23 cellular contexts compared by ENCODE assay signal in the genomic region with DNA sequence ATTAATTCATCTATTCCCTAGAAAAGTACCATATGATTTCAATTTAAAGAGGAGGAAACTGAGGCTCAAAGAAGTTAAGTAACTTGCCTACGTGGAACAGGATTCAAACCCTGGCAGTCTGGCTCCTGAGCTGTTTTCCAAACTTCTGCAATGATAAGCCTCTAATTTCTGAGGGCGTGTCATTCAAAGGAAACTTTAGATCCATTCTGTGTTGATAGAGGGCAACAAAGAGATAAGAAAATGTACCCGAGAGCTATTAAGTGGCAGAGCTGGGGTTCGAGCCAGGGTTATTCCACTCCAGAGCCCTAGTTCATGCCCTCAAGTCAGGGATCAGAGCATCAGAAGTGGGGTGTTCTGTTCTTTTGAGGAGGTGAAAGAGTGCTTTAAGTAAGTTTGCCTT.
"Had no signal": no experiment of that assay in that cellular context is flagged by ENCODE, and none has a peak within 500 bp of the region (broad histone marks: within the 10 kb centered on the region; RNA-seq: fewer than 3 reads in every experiment).

No MANE protein-coding gene starts in this region.

- ATAC-seq: effector memory CD8-positive, alpha-beta T cell; foreskin keratinocyte; right lobe of liver had no signal

- H3K27me3 ChIP-seq: foreskin keratinocyte, ovary, right lobe of liver, spleen, testis, transverse colon had no signal

- H3K9me3 ChIP-seq: ovary, right lobe of liver, spleen, testis, transverse colon had no signal

- FAIRE-seq: endothelial cell of umbilical vein, keratinocyte had no signal

- H3K36me3 ChIP-seq: ovary, right lobe of liver, spleen, transverse colon had no signal

- H3K27me3 Mint-ChIP-seq: dendritic cell treated with granulocyte-macrophage colony-stimulating factor and Interleukin-4, amounts not matched to agents 40 ng/mL and 50 ng/mL, for 4 days; effector memory CD8-positive, alpha-beta T cell; naive B cell; stimulated activated memory B cell treated with anti-CD40 and anti-IgM and Interleukin-4, amounts not matched to agents 10 μg/mL and 1 μg/mL and 100 μg/mL, for 72 hours; stimulated activated naive CD8-positive, alpha-beta T cell treated with anti-CD3 and anti-CD28 coated beads, Interleukin-15, Interleukin-2, amounts not matched to agents 100 ng/mL and 50 ng/mL, for 24 hours had no signal

- H3K4me3 ChIP-seq: lung, ovary, right lobe of liver, spleen, testis, transverse colon had no signal

- H3K27ac Mint-ChIP-seq: dendritic cell treated with granulocyte-macrophage colony-stimulating factor and Interleukin-4, amounts not matched to agents 40 ng/mL and 50 ng/mL, for 4 days; immature natural killer cell; stimulated activated memory B cell treated with anti-CD40 and anti-IgM and Interleukin-4, amounts not matched to agents 10 μg/mL and 1 μg/mL and 100 μg/mL, for 72 hours; stimulated activated naive CD8-positive, alpha-beta T cell treated with anti-CD3 and anti-CD28 coated beads, Interleukin-15, Interleukin-2, amounts not matched to agents 100 ng/mL and 50 ng/mL, for 24 hours had no signal

- H3K36me3 Mint-ChIP-seq: immature natural killer cell had no signal

- H3K4me3 Mint-ChIP-seq: dendritic cell treated with granulocyte-macrophage colony-stimulating factor and Interleukin-4, amounts not matched to agents 40 ng/mL and 50 ng/mL, for 4 days; effector memory CD8-positive, alpha-beta T cell; immature natural killer cell; naive B cell; neural crest cell; stimulated activated memory B cell treated with anti-CD40 and anti-IgM and Interleukin-4, amounts not matched to agents 10 μg/mL and 1 μg/mL and 100 μg/mL, for 72 hours; stimulated activated naive CD8-positive, alpha-beta T cell treated with anti-CD3 and anti-CD28 coated beads, Interleukin-15, Interleukin-2, amounts not matched to agents 100 ng/mL and 50 ng/mL, for 24 hours had no signal

- H3K9me3 Mint-ChIP-seq: dendritic cell treated with granulocyte-macrophage colony-stimulating factor and Interleukin-4, amounts not matched to agents 40 ng/mL and 50 ng/mL, for 4 days; effector memory CD8-positive, alpha-beta T cell had no signal

- H3K27ac ChIP-seq: foreskin keratinocyte, ovary, right lobe of liver, spleen, testis had no signal

- H3K4me1 ChIP-seq: foreskin keratinocyte, right lobe of liver had no signal

- DNase-seq: effector memory CD8-positive, alpha-beta T cell; foreskin keratinocyte; immature natural killer cell; left ventricle myocardium superior; mesenchymal stem cell; midbrain; naive B cell; nucleus accumbens; ovary; right lobe of liver; spleen; stimulated activated CD4-positive, alpha-beta T cell treated with anti-CD3 and anti-CD28 coated beads, Interleukin-15, amount 100 ng/mL, for 24 hours; stimulated activated CD4-positive, alpha-beta T cell treated with anti-CD3 and anti-CD28 coated beads, Interleukin-1b, Interleukin-23, amount 100 ng/mL, for 48 hours; stimulated activated CD4-positive, alpha-beta T cell treated with anti-CD3 and anti-CD28 coated beads, Interleukin-4, amount 100 ng/mL, for 24 hours; testis; transverse colon had no signal
